Comparison of ENCODE assay signal across 1 cellular context in the genomic region with DNA sequence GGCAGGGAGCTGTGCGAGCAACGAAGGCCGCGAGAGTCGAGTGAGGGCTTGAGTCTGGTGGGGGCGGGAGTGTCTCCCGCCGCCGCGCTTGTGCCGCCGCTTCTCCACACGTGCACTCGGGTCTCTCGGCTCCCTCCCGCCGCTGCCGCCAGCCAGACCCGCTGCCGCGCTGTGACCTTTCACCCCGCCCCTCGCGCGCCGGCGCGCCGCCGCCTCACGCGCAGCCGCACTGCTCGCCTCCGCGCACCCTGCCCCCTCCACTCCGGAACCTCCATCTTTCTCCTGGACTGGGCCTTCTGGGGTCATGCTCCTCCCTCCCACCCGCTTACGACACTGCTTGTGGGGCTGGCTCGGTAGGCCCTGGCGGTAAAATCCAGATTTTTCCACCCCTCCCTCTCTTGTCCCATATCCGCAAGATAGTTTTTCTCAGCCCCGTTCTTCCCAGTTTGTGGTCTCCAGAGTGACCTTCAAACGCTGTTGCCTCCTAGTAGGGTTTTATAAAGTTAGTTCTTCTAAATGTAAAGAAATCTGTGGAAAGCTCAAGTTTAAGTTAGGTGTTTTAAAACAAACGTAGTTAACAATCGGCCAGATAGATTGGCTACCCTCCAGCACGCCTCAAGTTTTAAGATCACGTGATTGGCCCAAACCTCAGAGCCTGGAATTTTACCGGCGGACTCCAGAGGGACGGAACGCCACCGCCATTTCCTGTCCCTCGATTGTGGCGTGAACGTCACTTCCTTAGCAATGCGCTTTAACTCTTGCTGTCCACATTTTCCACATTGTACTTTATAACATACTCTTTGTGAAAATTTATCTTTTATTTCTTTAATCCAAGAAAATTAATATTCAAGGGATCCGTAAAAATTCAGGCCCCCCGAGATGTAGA.
TF ChIP-seq lines count a peak whose summit lies in the region.

A gene (minus strand): TSS at position 181 of the 886 bp plus-strand sequence. CDS start 300 bp downstream, outside the sequence.

TF ChIP-seq in K562, 482 proteins besides CTCF, POLR2A, EP300 and RAD21 (continued from another document and continues in another):
- TF ChIP-seq, protein P1, sequence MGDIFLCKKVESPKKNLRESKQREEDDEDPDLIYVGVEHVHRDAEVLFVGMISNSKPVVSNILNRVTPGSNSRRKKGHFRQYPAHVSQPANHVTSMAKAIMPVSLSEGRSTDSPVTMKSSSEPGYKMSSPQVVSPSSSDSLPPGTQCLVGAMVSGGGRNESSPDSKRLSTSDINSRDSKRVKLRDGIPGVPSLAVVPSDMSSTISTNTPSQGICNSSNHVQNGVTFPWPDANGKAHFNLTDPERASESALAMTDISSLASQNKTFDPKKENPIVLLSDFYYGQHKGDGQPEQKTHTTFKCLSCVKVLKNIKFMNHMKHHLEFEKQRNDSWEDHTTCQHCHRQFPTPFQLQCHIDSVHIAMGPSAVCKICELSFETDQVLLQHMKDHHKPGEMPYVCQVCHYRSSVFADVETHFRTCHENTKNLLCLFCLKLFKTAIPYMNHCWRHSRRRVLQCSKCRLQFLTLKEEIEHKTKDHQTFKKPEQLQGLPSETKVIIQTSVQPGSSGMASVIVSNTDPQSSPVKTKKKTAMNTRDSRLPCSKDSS (IDR thresholded peaks at IDR 0.05; ENCODE audit: low read depth, partially characterized antibody) = no peak
- no peak for TF ChIP-seq BRCA1 (IDR thresholded peaks at IDR 0.05)
- TF ChIP-seq BRCA1 (CRISPR knock-in tag; IDR thresholded peaks at IDR 0.05) = no peak
- TF ChIP-seq, protein P2, sequence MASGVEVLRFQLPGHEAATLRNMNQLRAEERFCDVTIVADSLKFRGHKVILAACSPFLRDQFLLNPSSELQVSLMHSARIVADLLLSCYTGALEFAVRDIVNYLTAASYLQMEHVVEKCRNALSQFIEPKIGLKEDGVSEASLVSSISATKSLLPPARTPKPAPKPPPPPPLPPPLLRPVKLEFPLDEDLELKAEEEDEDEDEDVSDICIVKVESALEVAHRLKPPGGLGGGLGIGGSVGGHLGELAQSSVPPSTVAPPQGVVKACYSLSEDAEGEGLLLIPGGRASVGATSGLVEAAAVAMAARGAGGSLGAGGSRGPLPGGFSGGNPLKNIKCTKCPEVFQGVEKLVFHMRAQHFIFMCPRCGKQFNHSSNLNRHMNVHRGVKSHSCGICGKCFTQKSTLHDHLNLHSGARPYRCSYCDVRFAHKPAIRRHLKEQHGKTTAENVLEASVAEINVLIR (CRISPR knock-in tag; IDR thresholded peaks at IDR 0.05) = peak; percentile 70; the same call in 1 of the 2 replicates
- TF ChIP-seq ZNF134 (CRISPR knock-in tag; conservative IDR thresholded peaks at IDR 0.05) = no peak
- TF ChIP-seq, protein P3, sequence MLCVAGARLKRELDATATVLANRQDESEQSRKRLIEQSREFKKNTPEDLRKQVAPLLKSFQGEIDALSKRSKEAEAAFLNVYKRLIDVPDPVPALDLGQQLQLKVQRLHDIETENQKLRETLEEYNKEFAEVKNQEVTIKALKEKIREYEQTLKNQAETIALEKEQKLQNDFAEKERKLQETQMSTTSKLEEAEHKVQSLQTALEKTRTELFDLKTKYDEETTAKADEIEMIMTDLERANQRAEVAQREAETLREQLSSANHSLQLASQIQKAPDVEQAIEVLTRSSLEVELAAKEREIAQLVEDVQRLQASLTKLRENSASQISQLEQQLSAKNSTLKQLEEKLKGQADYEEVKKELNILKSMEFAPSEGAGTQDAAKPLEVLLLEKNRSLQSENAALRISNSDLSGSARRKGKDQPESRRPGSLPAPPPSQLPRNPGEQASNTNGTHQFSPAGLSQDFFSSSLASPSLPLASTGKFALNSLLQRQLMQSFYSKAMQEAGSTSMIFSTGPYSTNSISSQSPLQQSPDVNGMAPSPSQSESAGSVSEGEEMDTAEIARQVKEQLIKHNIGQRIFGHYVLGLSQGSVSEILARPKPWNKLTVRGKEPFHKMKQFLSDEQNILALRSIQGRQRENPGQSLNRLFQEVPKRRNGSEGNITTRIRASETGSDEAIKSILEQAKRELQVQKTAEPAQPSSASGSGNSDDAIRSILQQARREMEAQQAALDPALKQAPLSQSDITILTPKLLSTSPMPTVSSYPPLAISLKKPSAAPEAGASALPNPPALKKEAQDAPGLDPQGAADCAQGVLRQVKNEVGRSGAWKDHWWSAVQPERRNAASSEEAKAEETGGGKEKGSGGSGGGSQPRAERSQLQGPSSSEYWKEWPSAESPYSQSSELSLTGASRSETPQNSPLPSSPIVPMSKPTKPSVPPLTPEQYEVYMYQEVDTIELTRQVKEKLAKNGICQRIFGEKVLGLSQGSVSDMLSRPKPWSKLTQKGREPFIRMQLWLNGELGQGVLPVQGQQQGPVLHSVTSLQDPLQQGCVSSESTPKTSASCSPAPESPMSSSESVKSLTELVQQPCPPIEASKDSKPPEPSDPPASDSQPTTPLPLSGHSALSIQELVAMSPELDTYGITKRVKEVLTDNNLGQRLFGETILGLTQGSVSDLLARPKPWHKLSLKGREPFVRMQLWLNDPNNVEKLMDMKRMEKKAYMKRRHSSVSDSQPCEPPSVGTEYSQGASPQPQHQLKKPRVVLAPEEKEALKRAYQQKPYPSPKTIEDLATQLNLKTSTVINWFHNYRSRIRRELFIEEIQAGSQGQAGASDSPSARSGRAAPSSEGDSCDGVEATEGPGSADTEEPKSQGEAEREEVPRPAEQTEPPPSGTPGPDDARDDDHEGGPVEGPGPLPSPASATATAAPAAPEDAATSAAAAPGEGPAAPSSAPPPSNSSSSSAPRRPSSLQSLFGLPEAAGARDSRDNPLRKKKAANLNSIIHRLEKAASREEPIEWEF (CRISPR knock-in tag; IDR thresholded peaks at IDR 0.05) = no peak
- TF ChIP-seq NCOA2 (IDR thresholded peaks at IDR 0.05; ENCODE audit: partially characterized antibody in 2 of 2) = no peak
- peak; percentile 60; the same call in 1 of the 2 replicates for TF ChIP-seq BACH1 (tag; IDR thresholded peaks at IDR 0.05)
- no peak for TF ChIP-seq MXI1 (IDR thresholded peaks at IDR 0.05; ENCODE audit: low read depth, low read length)
- TF ChIP-seq FOXJ2 (tag; IDR thresholded peaks at IDR 0.05) = 0 out of 2 replicates have a peak, but pooled peaks have one; percentile 34
- TF ChIP-seq ZNF146 (CRISPR knock-in tag; IDR thresholded peaks at IDR 0.05; ENCODE audit: unreplicated experiment) = no peak
- no peak for TF ChIP-seq KDM4B (IDR thresholded peaks at IDR 0.05; ENCODE audit: borderline replicate concordance in 2 of 2, low read depth in 1 of 2)
- TF ChIP-seq BHLHE40 (IDR thresholded peaks at IDR 0.05; ENCODE audit: low read length) = peak; percentile 88
- TF ChIP-seq, protein P4, sequence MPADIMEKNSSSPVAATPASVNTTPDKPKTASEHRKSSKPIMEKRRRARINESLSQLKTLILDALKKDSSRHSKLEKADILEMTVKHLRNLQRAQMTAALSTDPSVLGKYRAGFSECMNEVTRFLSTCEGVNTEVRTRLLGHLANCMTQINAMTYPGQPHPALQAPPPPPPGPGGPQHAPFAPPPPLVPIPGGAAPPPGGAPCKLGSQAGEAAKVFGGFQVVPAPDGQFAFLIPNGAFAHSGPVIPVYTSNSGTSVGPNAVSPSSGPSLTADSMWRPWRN (IDR thresholded peaks at IDR 0.05; ENCODE audit: low read depth) = no peak
- no peak for TF ChIP-seq TCF3 (CRISPR knock-in tag; IDR thresholded peaks at IDR 0.05)
- TF ChIP-seq, protein P5, sequence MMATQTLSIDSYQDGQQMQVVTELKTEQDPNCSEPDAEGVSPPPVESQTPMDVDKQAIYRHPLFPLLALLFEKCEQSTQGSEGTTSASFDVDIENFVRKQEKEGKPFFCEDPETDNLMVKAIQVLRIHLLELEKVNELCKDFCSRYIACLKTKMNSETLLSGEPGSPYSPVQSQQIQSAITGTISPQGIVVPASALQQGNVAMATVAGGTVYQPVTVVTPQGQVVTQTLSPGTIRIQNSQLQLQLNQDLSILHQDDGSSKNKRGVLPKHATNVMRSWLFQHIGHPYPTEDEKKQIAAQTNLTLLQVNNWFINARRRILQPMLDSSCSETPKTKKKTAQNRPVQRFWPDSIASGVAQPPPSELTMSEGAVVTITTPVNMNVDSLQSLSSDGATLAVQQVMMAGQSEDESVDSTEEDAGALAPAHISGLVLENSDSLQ (IDR thresholded peaks at IDR 0.05) = no peak; the same call in 1 of the 2 replicates
- TF ChIP-seq MECOM (CRISPR knock-in tag; IDR thresholded peaks at IDR 0.05) = no peak
- TF ChIP-seq ADNP (tag; IDR thresholded peaks at IDR 0.05) = no peak
- TF ChIP-seq ZNF778 (CRISPR knock-in tag; IDR thresholded peaks at IDR 0.05) = no peak
- TF ChIP-seq NR2C2 (CRISPR knock-in tag; IDR thresholded peaks at IDR 0.05) = peak; percentile 95
- peak; percentile 99 for TF ChIP-seq NR2C2 (tag; IDR thresholded peaks at IDR 0.05)
- TF ChIP-seq, protein P6, sequence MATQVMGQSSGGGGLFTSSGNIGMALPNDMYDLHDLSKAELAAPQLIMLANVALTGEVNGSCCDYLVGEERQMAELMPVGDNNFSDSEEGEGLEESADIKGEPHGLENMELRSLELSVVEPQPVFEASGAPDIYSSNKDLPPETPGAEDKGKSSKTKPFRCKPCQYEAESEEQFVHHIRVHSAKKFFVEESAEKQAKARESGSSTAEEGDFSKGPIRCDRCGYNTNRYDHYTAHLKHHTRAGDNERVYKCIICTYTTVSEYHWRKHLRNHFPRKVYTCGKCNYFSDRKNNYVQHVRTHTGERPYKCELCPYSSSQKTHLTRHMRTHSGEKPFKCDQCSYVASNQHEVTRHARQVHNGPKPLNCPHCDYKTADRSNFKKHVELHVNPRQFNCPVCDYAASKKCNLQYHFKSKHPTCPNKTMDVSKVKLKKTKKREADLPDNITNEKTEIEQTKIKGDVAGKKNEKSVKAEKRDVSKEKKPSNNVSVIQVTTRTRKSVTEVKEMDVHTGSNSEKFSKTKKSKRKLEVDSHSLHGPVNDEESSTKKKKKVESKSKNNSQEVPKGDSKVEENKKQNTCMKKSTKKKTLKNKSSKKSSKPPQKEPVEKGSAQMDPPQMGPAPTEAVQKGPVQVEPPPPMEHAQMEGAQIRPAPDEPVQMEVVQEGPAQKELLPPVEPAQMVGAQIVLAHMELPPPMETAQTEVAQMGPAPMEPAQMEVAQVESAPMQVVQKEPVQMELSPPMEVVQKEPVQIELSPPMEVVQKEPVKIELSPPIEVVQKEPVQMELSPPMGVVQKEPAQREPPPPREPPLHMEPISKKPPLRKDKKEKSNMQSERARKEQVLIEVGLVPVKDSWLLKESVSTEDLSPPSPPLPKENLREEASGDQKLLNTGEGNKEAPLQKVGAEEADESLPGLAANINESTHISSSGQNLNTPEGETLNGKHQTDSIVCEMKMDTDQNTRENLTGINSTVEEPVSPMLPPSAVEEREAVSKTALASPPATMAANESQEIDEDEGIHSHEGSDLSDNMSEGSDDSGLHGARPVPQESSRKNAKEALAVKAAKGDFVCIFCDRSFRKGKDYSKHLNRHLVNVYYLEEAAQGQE (CRISPR knock-in tag; IDR thresholded peaks at IDR 0.05; ENCODE audit: low read depth) = no peak
- TF ChIP-seq CEBPG (CRISPR knock-in tag; IDR thresholded peaks at IDR 0.05) = no peak
- TF ChIP-seq CEBPG (tag; conservative IDR thresholded peaks at IDR 0.05 in 1 of 2, IDR thresholded peaks at IDR 0.05 in 1 of 2) = no peak
- TF ChIP-seq HDAC2 (IDR thresholded peaks at IDR 0.05) = no peak
- TF ChIP-seq, protein P7, sequence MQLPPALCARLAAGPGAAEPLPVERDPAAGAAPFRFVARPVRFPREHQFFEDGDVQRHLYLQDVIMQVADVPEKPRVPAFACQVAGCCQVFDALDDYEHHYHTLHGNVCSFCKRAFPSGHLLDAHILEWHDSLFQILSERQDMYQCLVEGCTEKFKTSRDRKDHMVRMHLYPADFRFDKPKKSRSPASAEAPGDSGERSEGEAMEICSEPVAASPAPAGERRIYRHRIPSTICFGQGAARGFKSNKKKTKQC (CRISPR knock-in tag; IDR thresholded peaks at IDR 0.05) = no peak; the same call in 1 of the 2 replicates
- no peak for TF ChIP-seq ZNF551 (CRISPR knock-in tag; IDR thresholded peaks at IDR 0.05)
- TF ChIP-seq, protein P8, sequence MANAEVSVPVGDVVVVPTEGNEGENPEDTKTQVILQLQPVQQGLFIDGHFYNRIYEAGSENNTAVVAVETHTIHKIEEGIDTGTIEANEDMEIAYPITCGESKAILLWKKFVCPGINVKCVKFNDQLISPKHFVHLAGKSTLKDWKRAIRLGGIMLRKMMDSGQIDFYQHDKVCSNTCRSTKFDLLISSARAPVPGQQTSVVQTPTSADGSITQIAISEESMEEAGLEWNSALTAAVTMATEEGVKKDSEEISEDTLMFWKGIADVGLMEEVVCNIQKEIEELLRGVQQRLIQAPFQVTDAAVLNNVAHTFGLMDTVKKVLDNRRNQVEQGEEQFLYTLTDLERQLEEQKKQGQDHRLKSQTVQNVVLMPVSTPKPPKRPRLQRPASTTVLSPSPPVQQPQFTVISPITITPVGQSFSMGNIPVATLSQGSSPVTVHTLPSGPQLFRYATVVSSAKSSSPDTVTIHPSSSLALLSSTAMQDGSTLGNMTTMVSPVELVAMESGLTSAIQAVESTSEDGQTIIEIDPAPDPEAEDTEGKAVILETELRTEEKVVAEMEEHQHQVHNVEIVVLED (CRISPR knock-in tag; IDR thresholded peaks at IDR 0.05) = peak; percentile 44; the same call in 1 of the 2 replicates
- no peak for TF ChIP-seq ZNF239 (CRISPR knock-in tag; IDR thresholded peaks at IDR 0.05)
- TF ChIP-seq, protein P9, sequence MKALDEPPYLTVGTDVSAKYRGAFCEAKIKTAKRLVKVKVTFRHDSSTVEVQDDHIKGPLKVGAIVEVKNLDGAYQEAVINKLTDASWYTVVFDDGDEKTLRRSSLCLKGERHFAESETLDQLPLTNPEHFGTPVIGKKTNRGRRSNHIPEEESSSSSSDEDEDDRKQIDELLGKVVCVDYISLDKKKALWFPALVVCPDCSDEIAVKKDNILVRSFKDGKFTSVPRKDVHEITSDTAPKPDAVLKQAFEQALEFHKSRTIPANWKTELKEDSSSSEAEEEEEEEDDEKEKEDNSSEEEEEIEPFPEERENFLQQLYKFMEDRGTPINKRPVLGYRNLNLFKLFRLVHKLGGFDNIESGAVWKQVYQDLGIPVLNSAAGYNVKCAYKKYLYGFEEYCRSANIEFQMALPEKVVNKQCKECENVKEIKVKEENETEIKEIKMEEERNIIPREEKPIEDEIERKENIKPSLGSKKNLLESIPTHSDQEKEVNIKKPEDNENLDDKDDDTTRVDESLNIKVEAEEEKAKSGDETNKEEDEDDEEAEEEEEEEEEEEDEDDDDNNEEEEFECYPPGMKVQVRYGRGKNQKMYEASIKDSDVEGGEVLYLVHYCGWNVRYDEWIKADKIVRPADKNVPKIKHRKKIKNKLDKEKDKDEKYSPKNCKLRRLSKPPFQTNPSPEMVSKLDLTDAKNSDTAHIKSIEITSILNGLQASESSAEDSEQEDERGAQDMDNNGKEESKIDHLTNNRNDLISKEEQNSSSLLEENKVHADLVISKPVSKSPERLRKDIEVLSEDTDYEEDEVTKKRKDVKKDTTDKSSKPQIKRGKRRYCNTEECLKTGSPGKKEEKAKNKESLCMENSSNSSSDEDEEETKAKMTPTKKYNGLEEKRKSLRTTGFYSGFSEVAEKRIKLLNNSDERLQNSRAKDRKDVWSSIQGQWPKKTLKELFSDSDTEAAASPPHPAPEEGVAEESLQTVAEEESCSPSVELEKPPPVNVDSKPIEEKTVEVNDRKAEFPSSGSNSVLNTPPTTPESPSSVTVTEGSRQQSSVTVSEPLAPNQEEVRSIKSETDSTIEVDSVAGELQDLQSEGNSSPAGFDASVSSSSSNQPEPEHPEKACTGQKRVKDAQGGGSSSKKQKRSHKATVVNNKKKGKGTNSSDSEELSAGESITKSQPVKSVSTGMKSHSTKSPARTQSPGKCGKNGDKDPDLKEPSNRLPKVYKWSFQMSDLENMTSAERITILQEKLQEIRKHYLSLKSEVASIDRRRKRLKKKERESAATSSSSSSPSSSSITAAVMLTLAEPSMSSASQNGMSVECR (CRISPR knock-in tag; IDR thresholded peaks at IDR 0.05) = 0 out of 2 replicates have a peak, but pooled peaks have one; percentile 19
- TF ChIP-seq ZNF561 (CRISPR knock-in tag; conservative IDR thresholded peaks at IDR 0.05) = no peak
